In the genomic region with DNA sequence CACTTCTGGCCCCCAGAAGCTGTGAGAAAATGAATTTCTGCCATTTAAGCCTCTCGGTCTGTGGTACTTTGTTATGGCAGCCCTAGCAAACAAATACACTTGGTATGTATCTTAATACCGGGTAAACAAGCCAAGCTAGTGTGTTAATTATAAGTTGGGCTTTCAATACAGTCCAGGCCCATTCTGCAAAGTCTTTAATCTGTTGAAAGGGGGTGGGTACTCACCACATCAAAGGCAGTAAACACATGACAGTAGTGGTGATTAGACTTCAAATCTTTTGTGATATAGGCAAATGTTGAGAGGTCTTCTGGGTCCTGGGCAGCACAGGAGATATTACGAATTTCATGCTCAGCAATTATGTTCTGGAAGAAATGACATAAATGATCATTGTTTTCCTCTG, we compare ENCODE assay signal across 6 cellular contexts.
"Had no signal": no experiment of that assay in that cellular context is flagged by ENCODE, and none has a peak within 500 bp of the region (broad histone marks: within the 10 kb centered on the region; RNA-seq: fewer than 3 reads in every experiment).

No MANE protein-coding gene starts in this region.

- DNase-seq: IMR-90, KBM-7 had no signal

- H3K4me1 Mint-ChIP-seq: IgD-negative memory B cell had no signal

- ATAC-seq: HepG2 had no signal

- H3K27ac Mint-ChIP-seq: IgD-negative memory B cell had no signal

- H3K9me3 Mint-ChIP-seq: IgD-negative memory B cell had no signal

- H3K4me3 ChIP-seq: K562 had no signal

- H3K4me3 Mint-ChIP-seq: IgD-negative memory B cell had no signal

- H3K27ac ChIP-seq: HL-60 had no signal

- H3K36me3 Mint-ChIP-seq: IgD-negative memory B cell had no signal
